9 cellular contexts compared by ENCODE assay signal in genomic region chr15:60374628-60375081, GRCh38. TPM values are rescaled to one million over a fixed set of nuclear protein-coding genes. Genes with fewer than 3 reads are reported as not detected.
DNase-seq lines count a peak whose midpoint lies in the region; ATAC-seq, FAIRE-seq and TF ChIP-seq lines count a peak whose summit lies in the region.
"Had no signal": no experiment of that assay in that cellular context is flagged by ENCODE, and none has a peak within 500 bp of the region (broad histone marks: within the 10 kb centered on the region; RNA-seq: fewer than 3 reads in every experiment).

No MANE protein-coding gene starts in this region.

- TF ChIP-seq CTCF in brain microvascular endothelial cell (IDR thresholded peaks at IDR 0.05; ENCODE audit: low read depth, low read length, missing control alignments) (no peak), HepG2 (CRISPR knock-in tag; IDR thresholded peaks at IDR 0.05) (no peak; the same call in 1 of the 2 replicates), uterus (IDR thresholded peaks at IDR 0.05) (no peak)

- peak; percentile 72 for FAIRE-seq in HepG2 (lab: Jason Lieb, UNC)
- FAIRE-seq: colon had no signal

- peaks cover 43% of the 10 kb centered on the region for H3K79me2 ChIP-seq in HepG2 (ENCODE audit: insufficient read depth, low read length)

- H3K9me3 Mint-ChIP-seq in activated naive CD8-positive, alpha-beta T cell treated with anti-CD3 and anti-CD28 coated beads, Interleukin-2, amount 50 U/mL, for 24 hours = no peaks in the 10 kb centered on the region

- H3K27ac Mint-ChIP-seq in activated naive CD8-positive, alpha-beta T cell treated with anti-CD3 and anti-CD28 coated beads, Interleukin-2, amount 50 U/mL, for 24 hours = no peak overlapping the region

- H3K36me3 ChIP-seq in brain microvascular endothelial cell (replicated peaks) (peaks cover 90% of the 10 kb centered on the region), HepG2 (replicated peaks in 1 of 2; ENCODE audit: control insufficient read depth in 1 of 2, insufficient read depth in 2 of 2, low read length in 2 of 2) (peaks cover 3 to 41% of the 10 kb centered on the region in 2 experiments; a peak in 4 of 5 replicates), uterus (no peaks in the 10 kb centered on the region)

- H3K4me3 ChIP-seq in brain microvascular endothelial cell (ENCODE audit: low read depth, low read length) = no peak overlapping the region
- H3K4me3 ChIP-seq in HepG2 (replicated peaks in 1 of 3; ENCODE audit: insufficient read depth in 1 of 3, low read depth in 2 of 3, low read length in 3 of 3) = no peak overlapping the region
- no peak overlapping the region for H3K4me3 ChIP-seq in uterus

- DNase-seq in DMS 273 treated with DMSO at 0.1 percent for 48 hours (lab: John Stamatoyannopoulos, UW) (peak; percentile 51), NCI-H187 (lab: John Stamatoyannopoulos, UW) (peak; percentile 40 to 68), brain microvascular endothelial cell (peak; percentile 96), HepG2 (ENCODE audit: low spot score) (peak; percentile 98), uterus (no peak)
- DNase-seq in activated naive CD8-positive, alpha-beta T cell treated with anti-CD3 and anti-CD28 coated beads, Interleukin-2, amount 50 U/mL, for 24 hours = no peak

- no peak overlapping the region for H3K4me3 Mint-ChIP-seq in activated naive CD8-positive, alpha-beta T cell treated with anti-CD3 and anti-CD28 coated beads, Interleukin-2, amount 50 U/mL, for 24 hours

- peak overlapping the region; percentile 44 for H3K4me2 ChIP-seq in HepG2 (ENCODE audit: low read depth, low read length)

- peaks cover 27% of the 10 kb centered on the region for H3K36me3 Mint-ChIP-seq in activated naive CD8-positive, alpha-beta T cell treated with anti-CD3 and anti-CD28 coated beads, Interleukin-2, amount 50 U/mL, for 24 hours (ENCODE audit: low read depth)

- in situ Hi-C loops in brain microvascular endothelial cell (cut with HindIII; ENCODE audit: low pct_ligation_motif_present, low sequenced_read_pairs) = no loop called here
- in situ Hi-C loops in HepG2 (cut with HindIII; ENCODE audit: extremely low pct_ligation_motif_present, low pct_unique_long_range_greater_than_20kb) = no loop called here

- TF ChIP-seq EP300 in HepG2 (IDR thresholded peaks at IDR 0.05; ENCODE audit: low read depth in 2 of 2, low read length in 2 of 2) = peak; percentile 70 to 87; a peak in 3 of 4 replicates
- TF ChIP-seq EP300 in HepG2 (CRISPR knock-in tag; IDR thresholded peaks at IDR 0.05; ENCODE audit: borderline replicate concordance) = peak; percentile 87

- POLR2A ChIA-PET in HepG2 (lab: Yijun Ruan, JAX) = interaction anchor here (0.8 to 5.2 kb wide), 14 partner anchors 9 to 146 kb away, joined by 3 to 117 read pairs (median 5); partner anchors contain the start of gene ICE2

- CTCF ChIA-PET in HepG2 (lab: Yijun Ruan, JAX; ENCODE audit: low intra/inter-chr PET ratio, low total read pairs) = no interaction called here

- H3K27me3 ChIP-seq in brain microvascular endothelial cell (replicated peaks) (no peaks in the 10 kb centered on the region), HepG2 (ENCODE audit: control insufficient read depth in 1 of 2, insufficient read depth in 2 of 2, low read length in 2 of 2) (no peaks in the 10 kb centered on the region), uterus (no peaks in the 10 kb centered on the region)

- intact Hi-C loops in HepG2 (cut with micrococcal nuclease; ENCODE audit: unreplicated experiment) (loop anchor here (1.0 to 5.0 kb wide), 2 partner anchors 28 to 68 kb away; no protein-coding TSS in a partner anchor), uterus (cut with DNase I; ENCODE audit: low total_unique reads) (no loop called here)

- peak; percentile 37; the same call in 1 of the 2 replicates for TF ChIP-seq RAD21 in HepG2 (CRISPR knock-in tag; IDR thresholded peaks at IDR 0.05)

- H2AFZ ChIP-seq in HepG2 (ENCODE audit: low read length) = no peak overlapping the region

- TF ChIP-seq POLR2A in HepG2 (IDR thresholded peaks at IDR 0.05; ENCODE audit: insufficient read depth in 1 of 2, low read depth in 2 of 2, low read length in 2 of 2) = peak; percentile 42 to 78; a peak in 3 of 4 replicates
- no peak for TF ChIP-seq POLR2A in uterus (IDR thresholded peaks at IDR 0.05)

- H3K9me3 ChIP-seq in HepG2 (ENCODE audit: low read length) (no peaks in the 10 kb centered on the region), uterus (no peaks in the 10 kb centered on the region)

- H3K27ac ChIP-seq in brain microvascular endothelial cell = peak overlapping the region; percentile 93
- H3K27ac ChIP-seq in HepG2 (ENCODE audit: extremely low read length, insufficient read depth, low read length) = peak overlapping the region; percentile 93
- H3K27ac ChIP-seq in uterus = peak overlapping the region; percentile 14 to 50

- peak; percentile 98 for ATAC-seq in HepG2
- no peak for ATAC-seq in HG02970 (IDR thresholded peaks at IDR 0.05; ENCODE audit: low FRiP score, unreplicated experiment)
- no peak for ATAC-seq in GM21423 (IDR thresholded peaks at IDR 0.05; ENCODE audit: unreplicated experiment)
- ATAC-seq in activated naive CD8-positive, alpha-beta T cell treated with anti-CD3 and anti-CD28 coated beads, Interleukin-2, amount 50 U/mL, for 24 hours = no peak

- no TSS peak for BruUV-seq in HepG2 (replicated peaks; lab: Mats Ljungman, UMichigan)

- WGBS in HepG2 (ENCODE audit: low lambda C conversion rate) = 14% methylated on average over 7 of the region's 7 CpGs

- H3K27me3 Mint-ChIP-seq in activated naive CD8-positive, alpha-beta T cell treated with anti-CD3 and anti-CD28 coated beads, Interleukin-2, amount 50 U/mL, for 24 hours = no peaks in the 10 kb centered on the region

- peaks cover 20% of the 10 kb centered on the region for H3K4me1 Mint-ChIP-seq in activated naive CD8-positive, alpha-beta T cell treated with anti-CD3 and anti-CD28 coated beads, Interleukin-2, amount 50 U/mL, for 24 hours

- peak overlapping the region; percentile 74 for H3K9ac ChIP-seq in HepG2 (ENCODE audit: insufficient read depth, low read depth, low read length)

- H3K4me1 ChIP-seq in HepG2 (ENCODE audit: insufficient read depth, low read length) = peaks cover 93% of the 10 kb centered on the region
- peaks cover 0 to 9% of the 10 kb centered on the region in 2 donors for H3K4me1 ChIP-seq in uterus

- H4K20me1 ChIP-seq in HepG2 (ENCODE audit: insufficient read depth, low read length) = no peaks in the 10 kb centered on the region

TF ChIP-seq in HepG2, 621 proteins besides CTCF, POLR2A, EP300 and RAD21 (continues in another document):
- TF ChIP-seq, protein P1, sequence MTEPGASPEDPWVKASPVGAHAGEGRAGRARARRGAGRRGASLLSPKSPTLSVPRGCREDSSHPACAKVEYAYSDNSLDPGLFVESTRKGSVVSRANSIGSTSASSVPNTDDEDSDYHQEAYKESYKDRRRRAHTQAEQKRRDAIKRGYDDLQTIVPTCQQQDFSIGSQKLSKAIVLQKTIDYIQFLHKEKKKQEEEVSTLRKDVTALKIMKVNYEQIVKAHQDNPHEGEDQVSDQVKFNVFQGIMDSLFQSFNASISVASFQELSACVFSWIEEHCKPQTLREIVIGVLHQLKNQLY (CRISPR knock-in tag; IDR thresholded peaks at IDR 0.05) = peak; percentile 33; the same call in 1 of the 2 replicates
- TF ChIP-seq NFIB (CRISPR knock-in tag; IDR thresholded peaks at IDR 0.05; ENCODE audit: borderline replicate concordance) (no peak), ZFP36L2 (CRISPR knock-in tag; IDR thresholded peaks at IDR 0.05) (no peak), ZFX (CRISPR knock-in tag; IDR thresholded peaks at IDR 0.05; ENCODE audit: low read depth) (peak; percentile 85), ERF (CRISPR knock-in tag; IDR thresholded peaks at IDR 0.05) (peak; percentile 91)
- TF ChIP-seq, protein P2, sequence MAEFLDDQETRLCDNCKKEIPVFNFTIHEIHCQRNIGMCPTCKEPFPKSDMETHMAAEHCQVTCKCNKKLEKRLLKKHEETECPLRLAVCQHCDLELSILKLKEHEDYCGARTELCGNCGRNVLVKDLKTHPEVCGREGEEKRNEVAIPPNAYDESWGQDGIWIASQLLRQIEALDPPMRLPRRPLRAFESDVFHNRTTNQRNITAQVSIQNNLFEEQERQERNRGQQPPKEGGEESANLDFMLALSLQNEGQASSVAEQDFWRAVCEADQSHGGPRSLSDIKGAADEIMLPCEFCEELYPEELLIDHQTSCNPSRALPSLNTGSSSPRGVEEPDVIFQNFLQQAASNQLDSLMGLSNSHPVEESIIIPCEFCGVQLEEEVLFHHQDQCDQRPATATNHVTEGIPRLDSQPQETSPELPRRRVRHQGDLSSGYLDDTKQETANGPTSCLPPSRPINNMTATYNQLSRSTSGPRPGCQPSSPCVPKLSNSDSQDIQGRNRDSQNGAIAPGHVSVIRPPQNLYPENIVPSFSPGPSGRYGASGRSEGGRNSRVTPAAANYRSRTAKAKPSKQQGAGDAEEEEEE (CRISPR knock-in tag; IDR thresholded peaks at IDR 0.05; ENCODE audit: borderline replicate concordance) = no peak

RNA-seq across cellular contexts. Expression of gene ANXA2, which starts 23.1 kb away (rescaled TPM):
- total RNA-seq in HepG2 (2016; rRNA removed; fragmentation: Illumina TruSeq; extraction: Trizol) = 196 and 233 TPM in 2 replicates
- 267 and 332 TPM in 2 replicates for total RNA-seq in HepG2 (2016; cell fraction: cytosol; rRNA removed; fragmentation: Illumina TruSeq; extraction: Trizol; ENCODE audit: low read depth)
- total RNA-seq in HepG2 (2016; cell fraction: insoluble cytoplasmic fraction; rRNA removed; fragmentation: Illumina TruSeq; extraction: Trizol) = 199 and 222 TPM in 2 replicates
- total RNA-seq in HepG2 (2016; cell fraction: membrane; rRNA removed; fragmentation: Illumina TruSeq; extraction: Trizol) = 458 TPM in 2 replicates
- total RNA-seq in HepG2 (2016; cell fraction: nucleus; rRNA removed; fragmentation: Illumina TruSeq; extraction: Trizol) = 71.2 and 77.0 TPM in 2 replicates
- polyA plus RNA-seq in HepG2 (2011; rRNA removed) = 530 and 613 TPM in 2 replicates
- polyA plus RNA-seq in HepG2 (2011; cell fraction: cytosol; rRNA removed) = 1,111 and 1,129 TPM in 2 replicates
- 334 and 382 TPM in 2 replicates for polyA plus RNA-seq in HepG2 (2011; cell fraction: nucleus; rRNA removed)
- 408 and 609 TPM in 2 replicates for polyA plus RNA-seq in HepG2 (2012)
- polyA plus RNA-seq in HepG2 (2016; cell fraction: cytosol; fragmentation: Illumina TruSeq; extraction: Trizol; ENCODE audit: low read depth) = 359 and 376 TPM in 2 replicates
- polyA plus RNA-seq in HepG2 (2016; cell fraction: insoluble cytoplasmic fraction; fragmentation: Illumina TruSeq; extraction: Trizol; ENCODE audit: low read depth) = 206 and 224 TPM in 2 replicates
- 410 and 414 TPM in 2 replicates for polyA plus RNA-seq in HepG2 (2016; cell fraction: membrane; fragmentation: Illumina TruSeq; extraction: Trizol; ENCODE audit: low read depth)
- 104 and 114 TPM in 2 replicates for polyA plus RNA-seq in HepG2 (2016; cell fraction: nucleus; fragmentation: Illumina TruSeq; extraction: Trizol; ENCODE audit: insufficient read depth, low read depth)
- polyA minus RNA-seq in HepG2 (2011; rRNA and poly(A)+ RNA removed; ENCODE audit: low replicate concordance) = 575 and 2,115 TPM in 2 replicates
- 200 and 206 TPM in 2 replicates for polyA minus RNA-seq in HepG2 (2011; cell fraction: cytosol; rRNA and poly(A)+ RNA removed)
- polyA minus RNA-seq in HepG2 (2011; cell fraction: nucleus; rRNA and poly(A)+ RNA removed) = 181 and 211 TPM in 2 replicates
- total RNA-seq in uterus = 100 to 1,000 TPM; 376 to 811 (median 549) TPM

Comparison
In these comparisons a context has a peak if more than half of its experiments do, and no peak if none do; other contexts are left out.
1. DNase-seq: peak in DMS 273 treated with DMSO at 0.1 percent for 48 hours (single experiment), NCI-H187 (2 of 2), brain microvascular endothelial cell (single experiment) and HepG2 (single experiment); none in uterus (0 of 2) and activated naive CD8-positive, alpha-beta T cell treated with anti-CD3 and anti-CD28 coated beads, Interleukin-2, amount 50 U/mL, for 24 hours (single experiment).
2. H3K27ac ChIP-seq: peak in every context shown above with its lines; median percentile 93 in brain microvascular endothelial cell; 93 in HepG2; 32 in uterus.
3. POLR2A ChIP-seq: peak in HepG2 (2 of 2); none in uterus (0 of 2).